Comparison of ENCODE assay signal across 39 cellular contexts in genomic region chr6:30917487-30917886, GRCh38. TPM values are rescaled to one million over a fixed set of nuclear protein-coding genes. Genes with fewer than 3 reads are reported as not detected.
"Had no signal": no experiment of that assay in that cellular context is flagged by ENCODE, and none has a peak within 500 bp of the region (broad histone marks: within the 10 kb centered on the region; RNA-seq: fewer than 3 reads in every experiment).

No MANE protein-coding gene starts in this region.

- H3K4me3 Mint-ChIP-seq: activated CD4-positive, alpha-beta memory T cell treated with anti-CD3 and anti-CD28 coated beads, Interleukin-2, amount 10 ng/mL, durations not matched to agents 7 days and 5 days; activated CD8-positive, alpha-beta memory T cell treated with anti-CD3 and anti-CD28 coated beads, Interleukin-2, amount 10 ng/mL, durations not matched to agents 7 days and 5 days; activated T-cell treated with anti-CD3 and anti-CD28 coated beads, Interleukin-2, amount 50 U/mL, for 72 hours; central memory CD8-positive, alpha-beta T cell had no signal

- H3K4me3 ChIP-seq: adrenal gland, body of pancreas, Peyer's patch, SJCRH30, SK-N-MC had no signal

- H3K27ac Mint-ChIP-seq: activated CD8-positive, alpha-beta memory T cell treated with anti-CD3 and anti-CD28 coated beads, Interleukin-2, amount 10 ng/mL, durations not matched to agents 7 days and 5 days; activated T-cell treated with anti-CD3 and anti-CD28 coated beads, Interleukin-2, amount 50 U/mL, for 72 hours; activated T-helper 2 cell treated with anti-CD3 and anti-CD28 coated beads, Interferon-gamma antibody, Interleukin-2, Interleukin-4, amounts not matched to agents 10 μg/mL and 5 μg/mL and 100 μg/mL, durations not matched to agents 14 hours and 24 hours and 36 hours had no signal

- H3K27ac ChIP-seq: adrenal gland, body of pancreas, Peyer's patch, SJCRH30, SK-N-MC, WERI-Rb-1 had no signal

- H3K27me3 ChIP-seq: adrenal gland, body of pancreas, Peyer's patch, SJCRH30 had no signal

- H3K27me3 Mint-ChIP-seq: activated CD4-positive, alpha-beta memory T cell treated with anti-CD3 and anti-CD28 coated beads, Interleukin-2, amount 10 ng/mL, durations not matched to agents 7 days and 5 days; activated CD8-positive, alpha-beta memory T cell treated with anti-CD3 and anti-CD28 coated beads, Interleukin-2, amount 10 ng/mL, durations not matched to agents 7 days and 5 days; central memory CD8-positive, alpha-beta T cell had no signal

- H3K9me3 ChIP-seq: adrenal gland, body of pancreas, Peyer's patch, SJCRH30 had no signal

- ATAC-seq: activated CD8-positive, alpha-beta memory T cell treated with anti-CD3 and anti-CD28 coated beads, Interleukin-2, amount 10 ng/mL, durations not matched to agents 7 days and 5 days; activated naive CD4-positive, alpha-beta T cell treated with anti-CD3 and anti-CD28 coated beads, Interleukin-2, amount 50 U/mL, for 72 hours; activated T-cell treated with anti-CD3 and anti-CD28 coated beads, Interleukin-2, amount 50 U/mL, for 72 hours; body of pancreas; PC-3 had no signal

- DNase-seq: activated CD4-positive, alpha-beta memory T cell treated with anti-CD3 and anti-CD28 coated beads, Interleukin-2, amount 10 ng/mL, durations not matched to agents 7 days and 5 days; activated CD4-positive, alpha-beta T cell treated with anti-CD3 and anti-CD28 coated beads for 1 hour; activated CD4-positive, alpha-beta T cell treated with anti-CD3 and anti-CD28 coated beads for 48 hours; activated CD4-positive, CD25-positive, alpha-beta regulatory T cell; activated CD8-positive, alpha-beta memory T cell treated with anti-CD3 and anti-CD28 coated beads for 24 hours; activated CD8-positive, alpha-beta memory T cell treated with anti-CD3 and anti-CD28 coated beads, Interleukin-2, amount 10 ng/mL, durations not matched to agents 7 days and 5 days; activated CD8-positive, alpha-beta memory T cell treated with anti-CD3 and anti-CD28 coated beads, Interleukin-2, amount 50 U/mL, for 48 hours; activated gamma-delta T cell; activated naive CD4-positive, alpha-beta T cell treated with Interleukin-2 at 50 U/mL for 16 hours; activated T-cell treated with anti-CD3 and anti-CD28 coated beads, Interleukin-2, amount 50 U/mL, for 1 hour; activated T-cell treated with anti-CD3 and anti-CD28 coated beads, Interleukin-2, amount 50 U/mL, for 72 hours; adrenal gland; body of pancreas; Karpas-422; KBM-7; MM.1S; MV-4-11; NCI-H1092; NCI-H1436 treated with DMSO at 0.1 percent for 48 hours; NCI-H1694 treated with DMSO at 0.1 percent for 48 hours; NCI-H2029; NCI-H345; NCI-H524 treated with DMSO at 0.1 percent for 48 hours; PC-3; Peyer's patch; RPMI8226; SHP77; SJCRH30; T1000; WERI-Rb-1 had no signal

- H3K9me3 Mint-ChIP-seq: activated CD4-positive, alpha-beta memory T cell treated with anti-CD3 and anti-CD28 coated beads, Interleukin-2, amount 10 ng/mL, durations not matched to agents 7 days and 5 days; activated naive CD4-positive, alpha-beta T cell treated with anti-CD3 and anti-CD28 coated beads, Interleukin-2, amount 50 U/mL, for 72 hours; activated T-cell treated with anti-CD3 and anti-CD28 coated beads, Interleukin-2, amount 50 U/mL, for 72 hours; activated T-helper 2 cell treated with anti-CD3 and anti-CD28 coated beads, Interferon-gamma antibody, Interleukin-2, Interleukin-4, amounts not matched to agents 10 μg/mL and 5 μg/mL and 100 μg/mL, durations not matched to agents 14 hours and 24 hours and 36 hours; central memory CD8-positive, alpha-beta T cell had no signal

RNA-seq across cellular contexts. Expression of gene SFTA2, which starts 14.5 kb away (rescaled TPM):
- total RNA-seq: activated CD4-positive, alpha-beta memory T cell treated with anti-CD3 and anti-CD28 coated beads, Interleukin-2, amount 10 ng/mL, durations not matched to agents 7 days and 5 days; activated CD8-positive, alpha-beta memory T cell treated with anti-CD3 and anti-CD28 coated beads, Interleukin-2, amount 10 ng/mL, durations not matched to agents 7 days and 5 days; activated naive CD4-positive, alpha-beta T cell treated with anti-CD3 and anti-CD28 coated beads, Interleukin-2, amount 50 U/mL, for 72 hours; activated T-helper 2 cell treated with anti-CD3 and anti-CD28 coated beads, Interferon-gamma antibody, Interleukin-2, Interleukin-4, amounts not matched to agents 10 μg/mL and 5 μg/mL and 100 μg/mL, durations not matched to agents 14 hours and 24 hours and 36 hours; astrocyte; chondrocyte; NCI-H460; PC-3; Peyer's patch; SJCRH30; T-helper 1 cell treated with Interleukin-12 subunit alpha and Interleukin-12 subunit beta and Interleukin-4 antibody, amounts not matched to agents 30 ng/mL and 1 ng/mL, for 36 hours; T-helper 2 cell treated with Interferon-gamma antibody and Interleukin-4, amounts not matched to agents 100 ng/mL and 5 ng/mL, for 36 hours had no signal

RNA-seq across cellular contexts. Expression of gene MUCL3, which starts 23.3 kb away (rescaled TPM):
- total RNA-seq: activated CD4-positive, alpha-beta memory T cell treated with anti-CD3 and anti-CD28 coated beads, Interleukin-2, amount 10 ng/mL, durations not matched to agents 7 days and 5 days; activated CD8-positive, alpha-beta memory T cell treated with anti-CD3 and anti-CD28 coated beads, Interleukin-2, amount 10 ng/mL, durations not matched to agents 7 days and 5 days; activated naive CD4-positive, alpha-beta T cell treated with anti-CD3 and anti-CD28 coated beads, Interleukin-2, amount 50 U/mL, for 72 hours; activated T-helper 2 cell treated with anti-CD3 and anti-CD28 coated beads, Interferon-gamma antibody, Interleukin-2, Interleukin-4, amounts not matched to agents 10 μg/mL and 5 μg/mL and 100 μg/mL, durations not matched to agents 14 hours and 24 hours and 36 hours; adrenal gland; astrocyte; SJCRH30; T-helper 1 cell treated with Interleukin-12 subunit alpha and Interleukin-12 subunit beta and Interleukin-4 antibody, amounts not matched to agents 30 ng/mL and 1 ng/mL, for 36 hours; T-helper 2 cell treated with Interferon-gamma antibody and Interleukin-4, amounts not matched to agents 100 ng/mL and 5 ng/mL, for 36 hours had no signal
